ENCODE assay signal across 8 cellular contexts in the genomic region with DNA sequence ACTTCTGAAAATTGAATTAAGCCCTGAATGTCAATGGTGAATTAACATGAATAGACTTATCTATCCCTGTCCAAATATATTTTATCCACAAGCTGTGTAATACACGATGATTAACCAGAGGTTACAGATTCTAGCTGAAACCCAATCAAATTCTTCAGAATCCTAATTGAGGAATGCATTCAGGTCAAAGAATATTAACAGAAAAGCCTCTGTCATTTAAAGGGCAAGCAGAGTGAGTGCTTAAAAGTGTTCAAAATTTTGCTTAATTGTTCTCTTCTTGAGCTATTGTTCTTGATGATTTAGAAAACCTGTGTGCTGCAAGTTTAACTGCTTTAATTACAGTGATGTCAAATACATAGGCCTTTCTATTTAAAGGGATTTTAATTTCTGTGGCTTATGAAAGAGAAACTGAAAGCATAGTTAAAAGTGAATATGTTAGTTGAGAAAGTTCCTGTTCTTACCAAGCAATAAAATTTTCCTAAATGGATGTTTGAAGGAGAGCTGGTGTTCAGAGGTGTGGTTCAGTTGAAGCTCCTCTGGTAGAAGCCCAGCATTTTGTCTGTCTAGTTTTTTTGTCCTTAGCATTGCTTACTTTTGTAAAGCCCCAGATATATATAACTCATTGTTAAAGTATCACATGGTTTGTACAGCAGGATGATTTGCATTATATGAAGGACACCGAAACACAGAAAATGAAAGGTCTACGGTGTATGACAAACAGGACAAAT.
DNase-seq lines count a peak whose midpoint lies in the region; ATAC-seq and TF ChIP-seq lines count a peak whose summit lies in the region.

No MANE protein-coding gene starts in this region.

- H3K4me2 ChIP-seq in PC-9, result no peak overlapping the region

- no peak for DNase-seq in activated T-cell treated with anti-CD3 and anti-CD28 coated beads, Interleukin-2, amount 50 U/mL, for 4 hours
- DNase-seq in activated T-cell treated with anti-CD3 and anti-CD28 coated beads, Interleukin-2, amount 50 U/mL, for 1 hour, result no peak
- DNase-seq in naive thymus-derived CD8-positive, alpha-beta T cell, result peak in 2 of 10 donors; percentile 1 to 2
- DNase-seq in T1000 (lab: John Stamatoyannopoulos, UW) (no peak), PC-9 (no peak), NCI-H2227 (lab: John Stamatoyannopoulos, UW; ENCODE audit: unreplicated experiment) (no peak)

- H3K9me2 ChIP-seq in PC-9 (ENCODE audit: insufficient read depth), result no peaks in the 10 kb centered on the region

- H4K20me1 ChIP-seq in PC-9 (ENCODE audit: insufficient read depth), result no peaks in the 10 kb centered on the region

- peaks cover 22% of the 10 kb centered on the region for H3K4me1 Mint-ChIP-seq in activated T-cell treated with anti-CD3 and anti-CD28 coated beads, Interleukin-2, amount 50 U/mL, for 4 hours (ENCODE audit: low read depth)
- peaks cover 13% of the 10 kb centered on the region for H3K4me1 Mint-ChIP-seq in activated naive CD8-positive, alpha-beta T cell (ENCODE audit: low read depth)
- peaks cover 3 to 29% (median 19%) of the 10 kb centered on the region in 4 donors for H3K4me1 Mint-ChIP-seq in naive thymus-derived CD8-positive, alpha-beta T cell

- H3K9me3 Mint-ChIP-seq in activated T-cell treated with anti-CD3 and anti-CD28 coated beads, Interleukin-2, amount 50 U/mL, for 4 hours, result peaks cover 10% of the 10 kb centered on the region
- H3K9me3 Mint-ChIP-seq in activated naive CD8-positive, alpha-beta T cell (ENCODE audit: low read depth), result no peaks in the 10 kb centered on the region
- peaks cover 0 to 5% (median 0%) of the 10 kb centered on the region in 9 donors for H3K9me3 Mint-ChIP-seq in naive thymus-derived CD8-positive, alpha-beta T cell

- H3K9me3 ChIP-seq in PC-9 (ENCODE audit: insufficient read depth, low read depth), result no peaks in the 10 kb centered on the region

- no peaks in the 10 kb centered on the region for H3K27me3 ChIP-seq in PC-9 (ENCODE audit: insufficient read depth, low read depth)

- H3K27ac ChIP-seq in PC-9, result no peak overlapping the region

- CTCF ChIA-PET in PC-9 (lab: Charles Lee), result no interaction called here

- H3K36me3 Mint-ChIP-seq in activated T-cell treated with anti-CD3 and anti-CD28 coated beads, Interleukin-2, amount 50 U/mL, for 4 hours (ENCODE audit: insufficient read depth), result no peaks in the 10 kb centered on the region
- H3K36me3 Mint-ChIP-seq in activated naive CD8-positive, alpha-beta T cell, result no peaks in the 10 kb centered on the region
- no peaks in the 10 kb centered on the region for H3K36me3 Mint-ChIP-seq in naive thymus-derived CD8-positive, alpha-beta T cell

- ATAC-seq in activated T-cell treated with anti-CD3 and anti-CD28 coated beads, Interleukin-2, amount 50 U/mL, for 4 hours, result no peak
- peak; percentile 67 for ATAC-seq in HG03066 (IDR thresholded peaks at IDR 0.05; ENCODE audit: low read depth, unreplicated experiment)
- ATAC-seq in naive thymus-derived CD8-positive, alpha-beta T cell, result no peak

- no peaks in the 10 kb centered on the region for H3K79me2 ChIP-seq in PC-9 (ENCODE audit: low read depth)

- no peaks in the 10 kb centered on the region for H3K4me1 ChIP-seq in PC-9 (replicated peaks; ENCODE audit: insufficient read depth)

- no peak overlapping the region for H3K4me3 ChIP-seq in PC-9

- no peak for TF ChIP-seq CTCF in PC-9 (conservative IDR thresholded peaks at IDR 0.05)

- intact Hi-C loops in PC-9 (cut with micrococcal nuclease; ENCODE audit: unreplicated experiment), result no loop called here

- H3F3A ChIP-seq in PC-9 (ENCODE audit: insufficient read depth, low read depth), result no peaks in the 10 kb centered on the region

- POLR2A ChIA-PET in naive thymus-derived CD8-positive, alpha-beta T cell (lab: Charles Lee), result no interaction called here
- POLR2A ChIA-PET in PC-9 (lab: Charles Lee; ENCODE audit: unreplicated experiment), result no interaction called here

- BruUV-seq in PC-9 (replicated peaks; lab: Mats Ljungman, UMichigan), result no TSS peak

- H3K36me3 ChIP-seq in PC-9 (ENCODE audit: low read depth), result no peaks in the 10 kb centered on the region

- peak overlapping the region; percentile 36 for H3K27ac Mint-ChIP-seq in activated naive CD8-positive, alpha-beta T cell
- peak overlapping the region; percentile 3 to 92 (median 70) for H3K27ac Mint-ChIP-seq in naive thymus-derived CD8-positive, alpha-beta T cell

- H3K27me3 Mint-ChIP-seq in activated T-cell treated with anti-CD3 and anti-CD28 coated beads, Interleukin-2, amount 50 U/mL, for 4 hours (ENCODE audit: low read depth), result no peaks in the 10 kb centered on the region
- H3K27me3 Mint-ChIP-seq in activated naive CD8-positive, alpha-beta T cell, result no peaks in the 10 kb centered on the region
- peaks cover 0 to 2% (median 0%) of the 10 kb centered on the region in 5 donors for H3K27me3 Mint-ChIP-seq in naive thymus-derived CD8-positive, alpha-beta T cell

- H2AFZ ChIP-seq in PC-9, result no peak overlapping the region

- peak overlapping the region; percentile 65 for H3K4me3 Mint-ChIP-seq in activated T-cell treated with anti-CD3 and anti-CD28 coated beads, Interleukin-2, amount 50 U/mL, for 4 hours
- H3K4me3 Mint-ChIP-seq in activated naive CD8-positive, alpha-beta T cell, result peak overlapping the region; percentile 15
- peak overlapping the region; percentile 37 to 89 (median 72) for H3K4me3 Mint-ChIP-seq in naive thymus-derived CD8-positive, alpha-beta T cell

Comparison
In these comparisons a context has a peak if more than half of its experiments do, and no peak if none do; other contexts are left out.
1. H3K4me3 Mint-ChIP-seq: peak in every context shown above with its lines; median percentile 72 in naive thymus-derived CD8-positive, alpha-beta T cell; 65 in activated T-cell treated with anti-CD3 and anti-CD28 coated beads, Interleukin-2, amount 50 U/mL, for 4 hours; 15 in activated naive CD8-positive, alpha-beta T cell.